Comparison of ENCODE assay signal across 1 cellular context in genomic region chr14:24197066-24197465, GRCh38.
TF ChIP-seq lines count a peak whose summit lies in the region.

No MANE protein-coding gene starts in this region.

TF ChIP-seq in GM12891, 5 proteins besides CTCF, POLR2A, EP300 and RAD21:
- TF ChIP-seq PAX5 (IDR thresholded peaks at IDR 0.05; ENCODE audit: insufficient read depth, low read length, severe bottlenecking): no peak
- no peak for TF ChIP-seq POLR2AphosphoS5 (IDR thresholded peaks at IDR 0.05; ENCODE audit: low read depth, low read length)
- no peak for TF ChIP-seq POU2F2 (IDR thresholded peaks at IDR 0.05; ENCODE audit: low read depth, low read length)
- 0 out of 2 replicates have a peak, but pooled peaks have one; percentile 0 for TF ChIP-seq SPI1 (IDR thresholded peaks at IDR 0.05; ENCODE audit: low read depth, low read length)
- no peak for TF ChIP-seq TAF1 (IDR thresholded peaks at IDR 0.05; ENCODE audit: low read depth, low read length)
